Comparison of ENCODE assay signal across 14 cellular contexts in the genomic region with DNA sequence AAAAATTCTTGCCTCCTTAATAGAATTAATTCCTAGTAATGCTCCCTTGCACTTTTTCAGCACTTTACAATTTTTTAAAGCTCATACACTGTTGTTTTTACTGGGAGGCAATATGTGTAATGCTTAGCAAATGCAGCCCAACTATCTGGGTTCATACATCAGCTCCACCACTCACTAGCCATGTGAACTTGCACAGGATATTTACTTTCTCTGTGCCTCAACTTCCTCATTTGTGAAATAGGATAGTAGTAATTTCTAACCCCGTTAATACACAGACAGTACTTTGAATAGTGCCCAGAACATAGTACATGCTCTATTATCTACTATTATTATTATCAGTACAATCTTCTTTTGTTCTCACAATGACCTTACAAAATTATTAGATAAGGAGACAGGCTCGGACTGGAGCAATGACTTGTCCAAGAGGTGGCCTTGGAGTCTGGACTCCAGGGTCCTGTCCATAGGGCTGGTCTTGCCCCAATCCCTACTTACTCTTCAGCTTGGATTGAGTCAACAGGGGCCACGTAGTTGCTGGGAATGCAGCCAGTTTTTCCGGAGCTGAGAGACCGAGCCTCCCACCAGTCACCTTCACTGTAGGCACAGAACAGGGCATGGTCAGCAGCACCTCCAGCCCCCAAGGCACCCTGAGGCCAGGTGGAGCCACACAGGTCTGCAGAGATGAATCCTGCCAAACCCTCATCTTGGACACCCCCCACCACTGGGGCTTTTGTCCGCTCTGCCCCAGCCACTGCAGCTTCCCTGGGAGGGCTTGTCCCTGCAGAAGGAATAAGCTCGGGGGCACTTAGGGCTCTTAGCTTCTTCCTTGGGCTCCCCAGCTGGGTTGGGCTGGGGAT. TPM values are rescaled to one million over a fixed set of nuclear protein-coding genes. Genes with fewer than 3 reads are reported as not detected.
A peak's percentile ranks its signal among the peaks of the same experiment; 100 is the strongest.
DNase-seq lines count a peak whose midpoint lies in the region; ATAC-seq and TF ChIP-seq lines count a peak whose summit lies in the region.
"Had no signal": no experiment of that assay in that cellular context is flagged by ENCODE, and none has a peak within 500 bp of the region (broad histone marks: within the 10 kb centered on the region; RNA-seq: fewer than 3 reads in every experiment).

No MANE protein-coding gene starts in this region.

- peak; percentile 16 for TF ChIP-seq POLR2A in GM18505 (IDR thresholded peaks at IDR 0.05; ENCODE audit: borderline replicate concordance, extremely low read depth, insufficient read depth, insufficient read length)

- H3K27me3 Mint-ChIP-seq in central memory CD8-positive, alpha-beta T cell, result no peaks in the 10 kb centered on the region
- no peaks in the 10 kb centered on the region for H3K27me3 Mint-ChIP-seq in activated T-cell treated with anti-CD3 and anti-CD28 coated beads, Interleukin-2, amount 50 U/mL, for 72 hours (ENCODE audit: low read depth)

- peak overlapping the region; percentile 4 for H3K4me3 Mint-ChIP-seq in central memory CD8-positive, alpha-beta T cell
- no peak overlapping the region for H3K4me3 Mint-ChIP-seq in activated T-cell treated with anti-CD3 and anti-CD28 coated beads, Interleukin-2, amount 50 U/mL, for 72 hours

- H3K9me3 Mint-ChIP-seq in central memory CD8-positive, alpha-beta T cell, result no peaks in the 10 kb centered on the region
- H3K9me3 Mint-ChIP-seq in activated T-cell treated with anti-CD3 and anti-CD28 coated beads, Interleukin-2, amount 50 U/mL, for 72 hours, result no peaks in the 10 kb centered on the region
- H3K9me3 Mint-ChIP-seq: activated T-helper 2 cell treated with anti-CD3 and anti-CD28 coated beads, Interferon-gamma antibody, Interleukin-2, Interleukin-4, amounts not matched to agents 10 μg/mL and 5 μg/mL and 100 μg/mL, durations not matched to agents 14 hours and 24 hours and 36 hours had no signal

- H3K27ac Mint-ChIP-seq in central memory CD8-positive, alpha-beta T cell (ENCODE audit: low read depth), result no peak overlapping the region
- no peak overlapping the region for H3K27ac Mint-ChIP-seq in activated T-cell treated with anti-CD3 and anti-CD28 coated beads, Interleukin-2, amount 50 U/mL, for 72 hours
- H3K27ac Mint-ChIP-seq: activated T-helper 2 cell treated with anti-CD3 and anti-CD28 coated beads, Interferon-gamma antibody, Interleukin-2, Interleukin-4, amounts not matched to agents 10 μg/mL and 5 μg/mL and 100 μg/mL, durations not matched to agents 14 hours and 24 hours and 36 hours had no signal

- H3K36me3 Mint-ChIP-seq in central memory CD8-positive, alpha-beta T cell (ENCODE audit: insufficient read depth), result peaks cover 30% of the 10 kb centered on the region
- no peaks in the 10 kb centered on the region for H3K36me3 Mint-ChIP-seq in activated T-cell treated with anti-CD3 and anti-CD28 coated beads, Interleukin-2, amount 50 U/mL, for 72 hours (ENCODE audit: insufficient read depth in 2 of 2)

- peak overlapping the region; percentile 37 for H3K9ac ChIP-seq in NT2/D1 (ENCODE audit: insufficient read length, low read depth)

- H3K27me3 ChIP-seq in NT2/D1 (ENCODE audit: insufficient read depth, insufficient read length), result no peaks in the 10 kb centered on the region
- H3K27me3 ChIP-seq: cardiac muscle cell had no signal

- no peaks in the 10 kb centered on the region for H3K36me3 ChIP-seq in NT2/D1 (ENCODE audit: insufficient read depth, insufficient read length, low read length)
- H3K36me3 ChIP-seq: cardiac muscle cell had no signal

- peaks cover 48% of the 10 kb centered on the region for H3K4me1 Mint-ChIP-seq in central memory CD8-positive, alpha-beta T cell
- H3K4me1 Mint-ChIP-seq in activated T-cell treated with anti-CD3 and anti-CD28 coated beads, Interleukin-2, amount 50 U/mL, for 72 hours (ENCODE audit: low read depth), result peaks cover 38% of the 10 kb centered on the region

- H3K4me3 ChIP-seq in NT2/D1 (ENCODE audit: insufficient read length, low read depth), result no peak overlapping the region
- H3K4me3 ChIP-seq: cardiac muscle cell had no signal

- peaks cover 29% of the 10 kb centered on the region for H3K4me1 ChIP-seq in NT2/D1 (ENCODE audit: insufficient read depth, insufficient read length)

- no peaks in the 10 kb centered on the region for H3K9me3 ChIP-seq in NT2/D1 (ENCODE audit: insufficient read depth, low read length)

- DNase-seq in NT2/D1 (ENCODE audit: low read depth, low spot score) (no peak), renal cortical epithelial cell (ENCODE audit: low read depth) (peak; percentile 50), NCI-H446 (lab: John Stamatoyannopoulos, UW) (no peak)
- DNase-seq in central memory CD8-positive, alpha-beta T cell (ENCODE audit: low spot score in 2 of 2), result no peak
- no peak for DNase-seq in activated T-cell treated with anti-CD3 and anti-CD28 coated beads, Interleukin-2, amount 50 U/mL, for 72 hours
- DNase-seq: activated CD4-positive, alpha-beta T cell treated with anti-CD3 and anti-CD28 coated beads, Interleukin-2, amount 50 U/mL, for 1 hour; erythroblast; hypothalamus; KBM-7; NCI-H2081 had no signal

- ATAC-seq in GM18505 (IDR thresholded peaks at IDR 0.05; ENCODE audit: unreplicated experiment) (no peak), GM19351 (IDR thresholded peaks at IDR 0.05; ENCODE audit: unreplicated experiment) (no peak)
- ATAC-seq in central memory CD8-positive, alpha-beta T cell (replicated peaks; ENCODE audit: extremely low read depth, poor library complexity, severe bottlenecking), result no peak
- no peak for ATAC-seq in activated T-cell treated with anti-CD3 and anti-CD28 coated beads, Interleukin-2, amount 50 U/mL, for 72 hours (replicated peaks in 1 of 2)

RNA-seq across cellular contexts. Expression of a gene that starts 13.7 kb away (rescaled TPM):
- 0.10 TPM in 1 of 2 replicates, not detected in the other for total RNA-seq in renal cortical epithelial cell
- total RNA-seq in activated T-cell treated with anti-CD3 and anti-CD28 coated beads, Interleukin-2, amount 50 U/mL, for 72 hours, result 1 to 10 TPM in 1 of 2 donors, under 1 TPM in 1; 0.62 to 2.1 TPM
- total RNA-seq: cardiac muscle cell had no signal

RNA-seq across cellular contexts. Expression of a gene that starts 17.4 kb away (rescaled TPM):
- 2.6 and 15.4 TPM in 2 replicates for total RNA-seq in renal cortical epithelial cell
- 1 to 10 TPM; 8.4 to 9.3 TPM for total RNA-seq in activated T-cell treated with anti-CD3 and anti-CD28 coated beads, Interleukin-2, amount 50 U/mL, for 72 hours

RNA-seq across cellular contexts. Expression of a gene that starts 50.7 kb away (rescaled TPM):
- total RNA-seq in renal cortical epithelial cell, result 20.9 and 63.6 TPM in 2 replicates
- total RNA-seq in activated T-cell treated with anti-CD3 and anti-CD28 coated beads, Interleukin-2, amount 50 U/mL, for 72 hours, result 10 to 100 TPM; 19.3 to 56.1 TPM
